In the genomic region with DNA sequence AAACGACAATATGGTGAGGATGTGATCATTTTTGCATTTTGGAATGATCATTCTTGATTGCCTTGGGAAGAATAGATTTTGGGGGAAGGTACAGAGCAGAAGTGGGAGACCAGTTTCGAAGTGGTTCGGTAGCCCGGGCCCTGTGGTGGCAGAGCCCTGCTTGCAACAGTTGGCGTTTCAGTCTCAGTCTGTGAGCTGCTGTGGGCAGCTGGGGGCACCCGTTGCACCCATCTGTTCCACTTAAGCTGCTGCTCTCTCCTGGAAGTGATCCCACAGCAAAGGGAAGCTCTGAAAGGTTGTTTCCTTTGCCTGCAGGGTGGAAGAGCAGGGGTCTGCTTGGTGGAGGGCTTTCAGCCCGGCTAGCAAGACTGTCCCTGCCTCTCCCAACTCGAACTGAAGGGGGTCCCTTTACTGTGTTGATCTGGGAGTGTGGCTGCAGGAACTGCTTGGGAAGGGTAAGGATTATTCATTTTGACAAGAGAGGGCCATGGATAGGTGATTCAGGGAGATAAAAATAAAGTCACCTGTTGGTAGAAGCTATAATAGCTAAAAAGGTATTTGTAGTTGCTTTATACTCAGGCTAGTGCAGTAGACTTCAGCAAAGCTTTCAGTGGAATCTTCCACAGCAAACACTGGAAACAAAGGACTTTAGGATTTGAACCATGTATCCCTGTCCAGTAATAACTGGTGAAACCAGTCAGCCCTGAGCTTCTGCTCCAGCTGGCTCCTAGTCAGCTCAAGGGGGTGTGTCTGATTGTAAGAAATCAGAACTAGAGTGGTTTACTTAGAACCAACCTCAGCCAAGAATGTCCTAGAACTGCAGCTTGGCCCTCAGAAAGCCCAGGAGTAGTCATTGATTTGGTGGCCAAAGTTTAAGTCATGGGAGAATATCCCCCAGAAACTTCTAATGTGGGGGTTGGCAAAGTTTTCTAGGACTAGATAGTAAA, we compare ENCODE assay signal across 1 cellular context.
TF ChIP-seq lines count a peak whose summit lies in the region.

No MANE protein-coding gene starts in this region.

TF ChIP-seq in GM23338, 12 proteins besides CTCF, POLR2A, EP300 and RAD21:
- no peak for TF ChIP-seq NANOG (IDR thresholded peaks at IDR 0.05; ENCODE audit: borderline replicate concordance)
- TF ChIP-seq ZNF331 (CRISPR knock-in tag; IDR thresholded peaks at IDR 0.05; ENCODE audit: low read depth) = no peak
- TF ChIP-seq, protein P1, sequence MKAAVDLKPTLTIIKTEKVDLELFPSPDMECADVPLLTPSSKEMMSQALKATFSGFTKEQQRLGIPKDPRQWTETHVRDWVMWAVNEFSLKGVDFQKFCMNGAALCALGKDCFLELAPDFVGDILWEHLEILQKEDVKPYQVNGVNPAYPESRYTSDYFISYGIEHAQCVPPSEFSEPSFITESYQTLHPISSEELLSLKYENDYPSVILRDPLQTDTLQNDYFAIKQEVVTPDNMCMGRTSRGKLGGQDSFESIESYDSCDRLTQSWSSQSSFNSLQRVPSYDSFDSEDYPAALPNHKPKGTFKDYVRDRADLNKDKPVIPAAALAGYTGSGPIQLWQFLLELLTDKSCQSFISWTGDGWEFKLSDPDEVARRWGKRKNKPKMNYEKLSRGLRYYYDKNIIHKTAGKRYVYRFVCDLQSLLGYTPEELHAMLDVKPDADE (IDR thresholded peaks at IDR 0.05) = no peak
- no peak for TF ChIP-seq CREB1 (CRISPR knock-in tag; IDR thresholded peaks at IDR 0.05; ENCODE audit: low read depth)
- no peak for TF ChIP-seq JUNB (IDR thresholded peaks at IDR 0.05; ENCODE audit: unreplicated experiment)
- TF ChIP-seq ZNF114 (CRISPR knock-in tag; IDR thresholded peaks at IDR 0.05) = no peak
- no peak for TF ChIP-seq POLR2AphosphoS5 (IDR thresholded peaks at IDR 0.05; ENCODE audit: low read depth)
- TF ChIP-seq EZH2phosphoT487 (IDR thresholded peaks at IDR 0.05; ENCODE audit: unreplicated experiment) = no peak
- TF ChIP-seq EZH2 (IDR thresholded peaks at IDR 0.05; ENCODE audit: low read depth, unreplicated experiment) = no peak
- TF ChIP-seq, protein P2, sequence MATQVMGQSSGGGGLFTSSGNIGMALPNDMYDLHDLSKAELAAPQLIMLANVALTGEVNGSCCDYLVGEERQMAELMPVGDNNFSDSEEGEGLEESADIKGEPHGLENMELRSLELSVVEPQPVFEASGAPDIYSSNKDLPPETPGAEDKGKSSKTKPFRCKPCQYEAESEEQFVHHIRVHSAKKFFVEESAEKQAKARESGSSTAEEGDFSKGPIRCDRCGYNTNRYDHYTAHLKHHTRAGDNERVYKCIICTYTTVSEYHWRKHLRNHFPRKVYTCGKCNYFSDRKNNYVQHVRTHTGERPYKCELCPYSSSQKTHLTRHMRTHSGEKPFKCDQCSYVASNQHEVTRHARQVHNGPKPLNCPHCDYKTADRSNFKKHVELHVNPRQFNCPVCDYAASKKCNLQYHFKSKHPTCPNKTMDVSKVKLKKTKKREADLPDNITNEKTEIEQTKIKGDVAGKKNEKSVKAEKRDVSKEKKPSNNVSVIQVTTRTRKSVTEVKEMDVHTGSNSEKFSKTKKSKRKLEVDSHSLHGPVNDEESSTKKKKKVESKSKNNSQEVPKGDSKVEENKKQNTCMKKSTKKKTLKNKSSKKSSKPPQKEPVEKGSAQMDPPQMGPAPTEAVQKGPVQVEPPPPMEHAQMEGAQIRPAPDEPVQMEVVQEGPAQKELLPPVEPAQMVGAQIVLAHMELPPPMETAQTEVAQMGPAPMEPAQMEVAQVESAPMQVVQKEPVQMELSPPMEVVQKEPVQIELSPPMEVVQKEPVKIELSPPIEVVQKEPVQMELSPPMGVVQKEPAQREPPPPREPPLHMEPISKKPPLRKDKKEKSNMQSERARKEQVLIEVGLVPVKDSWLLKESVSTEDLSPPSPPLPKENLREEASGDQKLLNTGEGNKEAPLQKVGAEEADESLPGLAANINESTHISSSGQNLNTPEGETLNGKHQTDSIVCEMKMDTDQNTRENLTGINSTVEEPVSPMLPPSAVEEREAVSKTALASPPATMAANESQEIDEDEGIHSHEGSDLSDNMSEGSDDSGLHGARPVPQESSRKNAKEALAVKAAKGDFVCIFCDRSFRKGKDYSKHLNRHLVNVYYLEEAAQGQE (IDR thresholded peaks at IDR 0.05; ENCODE audit: unreplicated experiment) = no peak
- TF ChIP-seq STAT1 (IDR thresholded peaks at IDR 0.05; ENCODE audit: unreplicated experiment) = no peak
- TF ChIP-seq, protein P3, sequence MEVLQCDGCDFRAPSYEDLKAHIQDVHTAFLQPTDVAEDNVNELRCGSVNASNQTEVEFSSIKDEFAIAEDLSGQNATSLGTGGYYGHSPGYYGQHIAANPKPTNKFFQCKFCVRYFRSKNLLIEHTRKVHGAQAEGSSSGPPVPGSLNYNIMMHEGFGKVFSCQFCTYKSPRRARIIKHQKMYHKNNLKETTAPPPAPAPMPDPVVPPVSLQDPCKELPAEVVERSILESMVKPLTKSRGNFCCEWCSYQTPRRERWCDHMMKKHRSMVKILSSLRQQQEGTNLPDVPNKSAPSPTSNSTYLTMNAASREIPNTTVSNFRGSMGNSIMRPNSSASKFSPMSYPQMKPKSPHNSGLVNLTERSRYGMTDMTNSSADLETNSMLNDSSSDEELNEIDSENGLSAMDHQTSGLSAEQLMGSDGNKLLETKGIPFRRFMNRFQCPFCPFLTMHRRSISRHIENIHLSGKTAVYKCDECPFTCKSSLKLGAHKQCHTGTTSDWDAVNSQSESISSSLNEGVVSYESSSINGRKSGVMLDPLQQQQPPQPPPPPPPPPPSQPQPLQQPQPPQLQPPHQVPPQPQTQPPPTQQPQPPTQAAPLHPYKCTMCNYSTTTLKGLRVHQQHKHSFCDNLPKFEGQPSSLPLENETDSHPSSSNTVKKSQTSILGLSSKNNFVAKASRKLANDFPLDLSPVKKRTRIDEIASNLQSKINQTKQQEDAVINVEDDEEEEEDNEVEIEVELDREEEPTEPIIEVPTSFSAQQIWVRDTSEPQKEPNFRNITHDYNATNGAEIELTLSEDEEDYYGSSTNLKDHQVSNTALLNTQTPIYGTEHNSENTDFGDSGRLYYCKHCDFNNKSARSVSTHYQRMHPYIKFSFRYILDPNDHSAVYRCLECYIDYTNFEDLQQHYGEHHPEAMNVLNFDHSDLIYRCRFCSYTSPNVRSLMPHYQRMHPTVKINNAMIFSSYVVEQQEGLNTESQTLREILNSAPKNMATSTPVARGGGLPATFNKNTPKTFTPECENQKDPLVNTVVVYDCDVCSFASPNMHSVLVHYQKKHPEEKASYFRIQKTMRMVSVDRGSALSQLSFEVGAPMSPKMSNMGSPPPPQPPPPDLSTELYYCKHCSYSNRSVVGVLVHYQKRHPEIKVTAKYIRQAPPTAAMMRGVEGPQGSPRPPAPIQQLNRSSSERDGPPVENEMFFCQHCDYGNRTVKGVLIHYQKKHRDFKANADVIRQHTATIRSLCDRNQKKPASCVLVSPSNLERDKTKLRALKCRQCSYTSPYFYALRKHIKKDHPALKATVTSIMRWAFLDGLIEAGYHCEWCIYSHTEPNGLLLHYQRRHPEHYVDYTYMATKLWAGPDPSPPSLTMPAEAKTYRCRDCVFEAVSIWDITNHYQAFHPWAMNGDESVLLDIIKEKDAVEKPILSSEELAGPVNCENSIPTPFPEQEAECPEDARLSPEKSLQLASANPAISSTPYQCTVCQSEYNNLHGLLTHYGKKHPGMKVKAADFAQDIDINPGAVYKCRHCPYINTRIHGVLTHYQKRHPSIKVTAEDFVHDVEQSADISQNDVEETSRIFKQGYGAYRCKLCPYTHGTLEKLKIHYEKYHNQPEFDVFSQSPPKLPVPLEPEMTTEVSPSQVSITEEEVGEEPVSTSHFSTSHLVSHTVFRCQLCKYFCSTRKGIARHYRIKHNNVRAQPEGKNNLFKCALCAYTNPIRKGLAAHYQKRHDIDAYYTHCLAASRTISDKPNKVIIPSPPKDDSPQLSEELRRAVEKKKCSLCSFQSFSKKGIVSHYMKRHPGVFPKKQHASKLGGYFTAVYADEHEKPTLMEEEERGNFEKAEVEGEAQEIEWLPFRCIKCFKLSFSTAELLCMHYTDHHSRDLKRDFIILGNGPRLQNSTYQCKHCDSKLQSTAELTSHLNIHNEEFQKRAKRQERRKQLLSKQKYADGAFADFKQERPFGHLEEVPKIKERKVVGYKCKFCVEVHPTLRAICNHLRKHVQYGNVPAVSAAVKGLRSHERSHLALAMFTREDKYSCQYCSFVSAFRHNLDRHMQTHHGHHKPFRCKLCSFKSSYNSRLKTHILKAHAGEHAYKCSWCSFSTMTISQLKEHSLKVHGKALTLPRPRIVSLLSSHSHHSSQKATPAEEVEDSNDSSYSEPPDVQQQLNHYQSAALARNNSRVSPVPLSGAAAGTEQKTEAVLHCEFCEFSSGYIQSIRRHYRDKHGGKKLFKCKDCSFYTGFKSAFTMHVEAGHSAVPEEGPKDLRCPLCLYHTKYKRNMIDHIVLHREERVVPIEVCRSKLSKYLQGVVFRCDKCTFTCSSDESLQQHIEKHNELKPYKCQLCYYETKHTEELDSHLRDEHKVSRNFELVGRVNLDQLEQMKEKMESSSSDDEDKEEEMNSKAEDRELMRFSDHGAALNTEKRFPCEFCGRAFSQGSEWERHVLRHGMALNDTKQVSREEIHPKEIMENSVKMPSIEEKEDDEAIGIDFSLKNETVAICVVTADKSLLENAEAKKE (CRISPR knock-in tag; IDR thresholded peaks at IDR 0.05) = no peak
